Comparison of ENCODE assay signal across 16 cellular contexts in the genomic region with DNA sequence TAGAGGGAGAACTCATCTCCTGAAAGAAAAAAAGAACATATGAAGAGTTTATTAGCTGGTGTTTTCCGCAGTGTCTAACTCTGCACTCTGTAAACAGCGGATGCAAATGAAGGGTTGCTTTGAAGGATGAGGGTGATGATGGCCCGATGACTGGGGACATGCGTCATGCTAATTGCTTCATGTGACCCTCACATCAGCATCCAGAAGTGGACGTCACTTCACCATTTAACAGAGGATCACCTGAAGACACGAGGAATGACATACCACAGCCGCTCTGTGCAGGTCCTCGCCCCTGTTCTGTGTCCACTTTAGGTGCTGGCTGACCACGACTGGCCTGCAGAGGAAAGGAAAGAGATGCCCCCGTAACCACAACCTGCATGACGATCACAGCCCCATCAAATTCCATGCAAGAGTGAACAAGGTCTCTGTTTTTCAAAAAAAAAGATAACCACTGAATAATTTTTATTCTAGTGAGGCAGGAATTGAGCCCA.
DNase-seq lines count a peak whose midpoint lies in the region; FAIRE-seq and TF ChIP-seq lines count a peak whose summit lies in the region.
"Had no signal": no experiment of that assay in that cellular context is flagged by ENCODE, and none has a peak within 500 bp of the region (broad histone marks: within the 10 kb centered on the region; RNA-seq: fewer than 3 reads in every experiment).

No MANE protein-coding gene starts in this region.

- H3K9me3 ChIP-seq in BLaER1 treated with 17β-estradiol and CSF1 and Interleukin-3, amounts not matched to agents 10 nM and 100 nM (replicated peaks in 1 of 11) = peaks cover 0 to 19% (median 8%) of the 10 kb centered on the region in 11 experiments; a peak in 11 of 22 replicates
- H3K9me3 ChIP-seq in WERI-Rb-1 (ENCODE audit: severe bottlenecking) (no peaks in the 10 kb centered on the region), left ventricle myocardium inferior (replicated peaks) (no peaks in the 10 kb centered on the region), kidney (ENCODE audit: control insufficient read depth in 1 of 2, low read length in 2 of 2) (no peaks in the 10 kb centered on the region)

- no peaks in the 10 kb centered on the region for H4K20me1 ChIP-seq in BLaER1 treated with 17β-estradiol and CSF1 and Interleukin-3, amounts not matched to agents 10 nM and 100 nM

- 0 out of 22 replicates have a peak overlapping the region, but pooled peaks of 1 of the 11 experiments have one; percentile 7 for H3K9ac ChIP-seq in BLaER1 treated with 17β-estradiol and CSF1 and Interleukin-3, amounts not matched to agents 10 nM and 100 nM
- H3K9ac ChIP-seq in kidney (ENCODE audit: low read length in 2 of 2) = no peak overlapping the region

- H3K27me3 ChIP-seq in BLaER1 treated with 17β-estradiol and CSF1 and Interleukin-3, amounts not matched to agents 10 nM and 100 nM = no peaks in the 10 kb centered on the region
- H3K27me3 ChIP-seq in WERI-Rb-1 (ENCODE audit: insufficient read depth, low read depth, severe bottlenecking) (no peaks in the 10 kb centered on the region), left ventricle myocardium inferior (ENCODE audit: low read depth) (no peaks in the 10 kb centered on the region)

- H3K36me3 ChIP-seq in BLaER1 treated with 17β-estradiol and CSF1 and Interleukin-3, amounts not matched to agents 10 nM and 100 nM = 0 out of 22 replicates have a peak, but pooled peaks cover 0 to 4% (median 0%) of the 10 kb centered on the region in 11 experiments
- H3K36me3 ChIP-seq in WERI-Rb-1 (no peaks in the 10 kb centered on the region), left ventricle myocardium inferior (no peaks in the 10 kb centered on the region), kidney (ENCODE audit: control insufficient read depth in 1 of 2, insufficient read depth in 2 of 2, low read length in 2 of 2) (no peaks in the 10 kb centered on the region)

- H3K4me1 ChIP-seq in BLaER1 treated with 17β-estradiol and CSF1 and Interleukin-3, amounts not matched to agents 10 nM and 100 nM = peaks cover 22 to 87% (median 54%) of the 10 kb centered on the region in 10 experiments
- H3K4me1 ChIP-seq in left ventricle myocardium inferior (peaks cover 14% of the 10 kb centered on the region), kidney (ENCODE audit: control insufficient read depth in 1 of 2, insufficient read depth in 1 of 2, low read depth in 1 of 2, low read length in 2 of 2) (no peaks in the 10 kb centered on the region)

- intact Hi-C loops in left ventricle myocardium inferior (cut with micrococcal nuclease) (no loop called here), kidney (cut with DNase I) (no loop called here)

- no peak for TF ChIP-seq CTCF in WERI-Rb-1 (IDR thresholded peaks at IDR 0.05; ENCODE audit: low read depth, low read length)
- TF ChIP-seq CTCF in left ventricle myocardium inferior (IDR thresholded peaks at IDR 0.05; ENCODE audit: borderline replicate concordance) = no peak
- TF ChIP-seq CTCF in kidney (IDR thresholded peaks at IDR 0.05; ENCODE audit: borderline replicate concordance, extremely low read depth, insufficient read depth) = no peak

- peak overlapping the region in 2 of 11 experiments; percentile 20 to 68; a peak in 3 of 22 replicates for H3K27ac ChIP-seq in BLaER1 treated with 17β-estradiol and CSF1 and Interleukin-3, amounts not matched to agents 10 nM and 100 nM
- H3K27ac ChIP-seq in WERI-Rb-1 (no peak overlapping the region), left ventricle myocardium inferior (replicated peaks) (no peak overlapping the region), kidney (ENCODE audit: low read depth in 2 of 2, low read length in 2 of 2) (no peak overlapping the region)

- DNase-seq in NCI-H146 (lab: John Stamatoyannopoulos, UW) (peak; percentile 25), kidney glomerular epithelial cell (lab: John Stamatoyannopoulos, UW) (peak; percentile 41), WERI-Rb-1 (no peak), left ventricle myocardium inferior (no peak), RKO (ENCODE audit: low spot score) (no peak), kidney (no peak)
- DNase-seq: Calu3; CD4-positive, CD25-positive, alpha-beta regulatory T cell; DMS 273 treated with DMSO at 0.1 percent for 48 hours; DMS79 treated with DMSO at 0.1 percent for 48 hours; EL; H7 had no signal

- H3K4me3 ChIP-seq in BLaER1 treated with 17β-estradiol and CSF1 and Interleukin-3, amounts not matched to agents 10 nM and 100 nM = peak overlapping the region in 1 of 10 experiments; percentile 16; a peak in 1 of 20 replicates
- H3K4me3 ChIP-seq in WERI-Rb-1 (ENCODE audit: low read depth, low read length) (no peak overlapping the region), left ventricle myocardium inferior (no peak overlapping the region), kidney (ENCODE audit: low read length in 2 of 2) (no peak overlapping the region)
- H3K4me3 ChIP-seq: GM23338 had no signal

- H3K4me2 ChIP-seq in BLaER1 treated with 17β-estradiol and CSF1 and Interleukin-3, amounts not matched to agents 10 nM and 100 nM = peak overlapping the region; percentile 37 to 83 (median 74)
- H3K4me2 ChIP-seq: GM23338 had no signal

- no peak for FAIRE-seq in kidney (lab: Jason Lieb, UNC)
- FAIRE-seq: G401.6, GM12891 had no signal

Comparison
In these comparisons a context has a peak if more than half of its experiments do, and no peak if none do; other contexts are left out.
1. DNase-seq: peak in NCI-H146 (single experiment) and kidney glomerular epithelial cell (single experiment); none in WERI-Rb-1 (single experiment), left ventricle myocardium inferior (single experiment), RKO (single experiment) and kidney (single experiment).